Comparison of ENCODE assay signal across 8 cellular contexts in genomic region chr6:136822379-136823127, GRCh38. TPM values are rescaled to one million over a fixed set of nuclear protein-coding genes. Genes with fewer than 3 reads are reported as not detected.
DNase-seq lines count a peak whose midpoint lies in the region; ATAC-seq, FAIRE-seq and TF ChIP-seq lines count a peak whose summit lies in the region.

A gene with protein sequence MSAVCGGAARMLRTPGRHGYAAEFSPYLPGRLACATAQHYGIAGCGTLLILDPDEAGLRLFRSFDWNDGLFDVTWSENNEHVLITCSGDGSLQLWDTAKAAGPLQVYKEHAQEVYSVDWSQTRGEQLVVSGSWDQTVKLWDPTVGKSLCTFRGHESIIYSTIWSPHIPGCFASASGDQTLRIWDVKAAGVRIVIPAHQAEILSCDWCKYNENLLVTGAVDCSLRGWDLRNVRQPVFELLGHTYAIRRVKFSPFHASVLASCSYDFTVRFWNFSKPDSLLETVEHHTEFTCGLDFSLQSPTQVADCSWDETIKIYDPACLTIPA (plus strand): TSS chr6:136822592. CDS start chr6:136822666, 74 bp downstream.

- no peaks in the 10 kb centered on the region for H3K9me3 ChIP-seq in T-helper 17 cell (ENCODE audit: control insufficient read depth, low read length, poor library complexity, severe bottlenecking)
- no peaks in the 10 kb centered on the region for H3K9me3 ChIP-seq in right cardiac atrium (ENCODE audit: control insufficient read depth, low read length)
- no peaks in the 10 kb centered on the region for H3K9me3 ChIP-seq in psoas muscle

- H3K27me3 ChIP-seq in right cardiac atrium (ENCODE audit: control insufficient read depth, insufficient read depth) (no peaks in the 10 kb centered on the region), psoas muscle (ENCODE audit: insufficient read depth in 3 of 3, low read length in 2 of 3) (no peaks in the 10 kb centered on the region)

- intact Hi-C loops in right cardiac atrium (cut with DNase I) (no loop called here), psoas muscle (cut with DNase I) (no loop called here)

- peaks cover 8% of the 10 kb centered on the region for H3K36me3 Mint-ChIP-seq in T-helper 17 cell (ENCODE audit: low read depth)

- under 1% methylated on average over 78 of the region's 78 CpGs for WGBS in right cardiac atrium
- 0 to 1% (median 0%) methylated on average over 49 to 78 of the region's 78 CpGs for WGBS in psoas muscle, 3 donors

- peaks cover 11% of the 10 kb centered on the region for H3K27me3 Mint-ChIP-seq in T-helper 17 cell

- H3K4me1 ChIP-seq in right cardiac atrium (ENCODE audit: control insufficient read depth, insufficient read depth, low read length) (no peaks in the 10 kb centered on the region), psoas muscle (peaks cover 11% of the 10 kb centered on the region)

- peaks cover 23% of the 10 kb centered on the region for H3K4me1 Mint-ChIP-seq in T-helper 17 cell

- peak within 1 kb of the TSS; percentile 77 for H3K27ac ChIP-seq in right cardiac atrium (ENCODE audit: low read length)
- peak within 1 kb of the TSS; percentile 99 for H3K27ac ChIP-seq in psoas muscle

- peak within 1 kb of the TSS; percentile 82 for H3K4me3 ChIP-seq in right cardiac atrium (ENCODE audit: low read length)
- H3K4me3 ChIP-seq in psoas muscle, result peak within 1 kb of the TSS; percentile 92

- H3K27ac Mint-ChIP-seq in T-helper 17 cell, result peak within 1 kb of the TSS; percentile 93

- ATAC-seq in GM18498 (IDR thresholded peaks at IDR 0.05; ENCODE audit: unreplicated experiment) (peak; percentile 98), HG02885 (IDR thresholded peaks at IDR 0.05; ENCODE audit: poor library complexity, unreplicated experiment) (peak; percentile 97), T-helper 17 cell (peak; percentile 93), right cardiac atrium (peak; percentile 98), psoas muscle (peak; percentile 96 to 97 (median 96))

- H3K36me3 ChIP-seq in psoas muscle (ENCODE audit: insufficient read depth in 1 of 2, low read depth in 1 of 2), result peaks cover 0 to 24% of the 10 kb centered on the region in 2 donors

- TF ChIP-seq CTCF in psoas muscle (IDR thresholded peaks at IDR 0.05), result peak; percentile 74

- FAIRE-seq in urothelium cell line (lab: Jason Lieb, UNC), result peak; percentile 94

- peak; percentile 94 for DNase-seq in NCI-H146 treated with DMSO at 0.1 percent for 48 hours (lab: John Stamatoyannopoulos, UW; ENCODE audit: unreplicated experiment)
- DNase-seq in T-helper 17 cell, result peak; percentile 79 to 85 (median 80)
- DNase-seq in anterior cingulate cortex (lab: John Stamatoyannopoulos, UW), result peak; percentile 23 to 94 (median 86)
- DNase-seq in right cardiac atrium, result peak; percentile 91 to 96 (median 95)
- peak; percentile 92 to 94 for DNase-seq in psoas muscle
- DNase-seq in urothelium cell line (ENCODE audit: low spot score), result peak; percentile 91

- H3K4me3 Mint-ChIP-seq in T-helper 17 cell, result peak within 1 kb of the TSS; percentile 97

RNA-seq across cellular contexts. Expression of the gene that starts here (rescaled TPM):
- total RNA-seq in T-helper 17 cell (1 to 10 TPM; 3.2 to 3.7 TPM), right cardiac atrium (10 to 100 TPM in 1 of 4 donors, 1 to 10 TPM in 3; 6.1 to 10.8 (median 6.6) TPM), psoas muscle (1 to 10 TPM; 3.7 to 9.8 (median 5.2) TPM)
- polyA plus RNA-seq in right cardiac atrium (7.7 TPM), psoas muscle (1 to 10 TPM; 2.2 to 3.6 (median 2.2) TPM)

Comparison
In these comparisons a context has a peak if more than half of its experiments do, and no peak if none do; other contexts are left out.
1. Peak in every context shown above with its lines: DNase-seq, ATAC-seq, H3K4me3 ChIP-seq and H3K27ac ChIP-seq.